In genomic region chr4:175034007-175034406, GRCh38 we compare ENCODE assay signal across 35 cellular contexts.
"Had no signal": no experiment of that assay in that cellular context is flagged by ENCODE, and none has a peak within 500 bp of the region (broad histone marks: within the 10 kb centered on the region; RNA-seq: fewer than 3 reads in every experiment).

No MANE protein-coding gene starts in this region.

- H3K4me2 ChIP-seq: SK-N-SH had no signal

- H3K36me3 Mint-ChIP-seq: activated CD8-positive, alpha-beta memory T cell treated with anti-CD3 and anti-CD28 coated beads, Interleukin-2, amount 10 ng/mL, durations not matched to agents 7 days and 5 days; activated naive CD4-positive, alpha-beta T cell treated with anti-CD3 and anti-CD28 coated beads, Interleukin-2, amount 10 ng/mL, durations not matched to agents 7 days and 5 days; activated naive CD8-positive, alpha-beta T cell; T-cell had no signal

- H3K9me3 ChIP-seq: MG63, SJSA1, SK-N-SH had no signal

- H3K9ac ChIP-seq: SK-N-SH had no signal

- DNase-seq: activated CD4-positive, alpha-beta memory T cell treated with anti-CD3 and anti-CD28 coated beads, Interleukin-2, amount 10 ng/mL, durations not matched to agents 7 days and 5 days; activated CD4-positive, alpha-beta T cell treated with anti-CD3 and anti-CD28 coated beads for 1 hour; activated CD4-positive, alpha-beta T cell treated with anti-CD3 and anti-CD28 coated beads for 48 hours; activated CD4-positive, CD25-positive, alpha-beta regulatory T cell; activated CD8-positive, alpha-beta memory T cell treated with anti-CD3 and anti-CD28 coated beads for 24 hours; activated CD8-positive, alpha-beta memory T cell treated with anti-CD3 and anti-CD28 coated beads, Interleukin-2, amount 10 ng/mL, durations not matched to agents 7 days and 5 days; activated CD8-positive, alpha-beta memory T cell treated with anti-CD3 and anti-CD28 coated beads, Interleukin-2, amount 50 U/mL, for 48 hours; activated effector memory CD4-positive, alpha-beta T cell treated with Interleukin-2 at 50 U/mL for 16 hours; activated naive CD4-positive, alpha-beta T cell treated with anti-CD3 and anti-CD28 coated beads, Interleukin-2, amount 10 ng/mL, durations not matched to agents 7 days and 5 days; activated naive CD8-positive, alpha-beta T cell treated with anti-CD3 and anti-CD28 coated beads, Interleukin-2, amount 50 U/mL, for 24 hours; activated T-cell treated with anti-CD3 and anti-CD28 coated beads, Interleukin-2, amount 50 U/mL, for 48 hours; anterior cingulate cortex; brain microvascular endothelial cell; Kasumi-1; KBM-7; MG63; NCI-H1048; NCI-H1436 treated with DMSO at 0.1 percent for 48 hours; NCI-H187 treated with DMSO at 0.1 percent for 48 hours; NCI-H2081; NCI-H2171 treated with DMSO at 0.1 percent for 48 hours; NCI-H226; NCI-H446 treated with DMSO at 0.1 percent for 48 hours; NCI-H524; PC-3; Peyer's patch; RPMI8226; SHP77 treated with DMSO at 0.1 percent for 48 hours; SK-N-SH; T-cell; T-helper 17 cell had no signal

- H3K4me1 ChIP-seq: Peyer's patch had no signal

- H3K36me3 ChIP-seq: brain microvascular endothelial cell, cardiac muscle cell, MG63, Peyer's patch, SJSA1 had no signal

- H3K4me3 ChIP-seq: cardiac muscle cell, MG63, Peyer's patch, SJSA1 had no signal

- H3K27me3 ChIP-seq: brain microvascular endothelial cell, cardiac muscle cell, MG63, Peyer's patch, SJSA1 had no signal

- H3K4me3 Mint-ChIP-seq: activated CD4-positive, alpha-beta memory T cell treated with anti-CD3 and anti-CD28 coated beads, Interleukin-2, amount 10 ng/mL, durations not matched to agents 7 days and 5 days; activated CD8-positive, alpha-beta memory T cell treated with anti-CD3 and anti-CD28 coated beads, Interleukin-2, amount 10 ng/mL, durations not matched to agents 7 days and 5 days; activated naive CD4-positive, alpha-beta T cell treated with anti-CD3 and anti-CD28 coated beads, Interleukin-2, amount 10 ng/mL, durations not matched to agents 7 days and 5 days; activated naive CD8-positive, alpha-beta T cell; activated naive CD8-positive, alpha-beta T cell treated with anti-CD3 and anti-CD28 coated beads, Interleukin-2, amount 50 U/mL, for 24 hours; T-cell; T-helper 17 cell had no signal

- H3K9me2 ChIP-seq: SK-N-SH had no signal

- H3K27ac ChIP-seq: brain microvascular endothelial cell, cardiac muscle cell, Peyer's patch, SJSA1, VCaP had no signal

- H3K27me3 Mint-ChIP-seq: activated CD4-positive, alpha-beta memory T cell treated with anti-CD3 and anti-CD28 coated beads, Interleukin-2, amount 10 ng/mL, durations not matched to agents 7 days and 5 days; activated CD8-positive, alpha-beta memory T cell treated with anti-CD3 and anti-CD28 coated beads, Interleukin-2, amount 10 ng/mL, durations not matched to agents 7 days and 5 days; activated naive CD4-positive, alpha-beta T cell treated with anti-CD3 and anti-CD28 coated beads, Interleukin-2, amount 10 ng/mL, durations not matched to agents 7 days and 5 days; activated naive CD8-positive, alpha-beta T cell; activated naive CD8-positive, alpha-beta T cell treated with anti-CD3 and anti-CD28 coated beads, Interleukin-2, amount 50 U/mL, for 24 hours; T-cell; T-helper 17 cell had no signal

- H3K4me1 Mint-ChIP-seq: activated CD4-positive, alpha-beta memory T cell treated with anti-CD3 and anti-CD28 coated beads, Interleukin-2, amount 10 ng/mL, durations not matched to agents 7 days and 5 days; activated CD8-positive, alpha-beta memory T cell treated with anti-CD3 and anti-CD28 coated beads, Interleukin-2, amount 10 ng/mL, durations not matched to agents 7 days and 5 days; activated naive CD4-positive, alpha-beta T cell treated with anti-CD3 and anti-CD28 coated beads, Interleukin-2, amount 10 ng/mL, durations not matched to agents 7 days and 5 days; activated naive CD8-positive, alpha-beta T cell treated with anti-CD3 and anti-CD28 coated beads, Interleukin-2, amount 50 U/mL, for 24 hours; T-cell; T-helper 17 cell had no signal

- H3K27ac Mint-ChIP-seq: activated CD4-positive, alpha-beta memory T cell treated with anti-CD3 and anti-CD28 coated beads, Interleukin-2, amount 10 ng/mL, durations not matched to agents 7 days and 5 days; activated CD8-positive, alpha-beta memory T cell treated with anti-CD3 and anti-CD28 coated beads, Interleukin-2, amount 10 ng/mL, durations not matched to agents 7 days and 5 days; activated naive CD4-positive, alpha-beta T cell treated with anti-CD3 and anti-CD28 coated beads, Interleukin-2, amount 10 ng/mL, durations not matched to agents 7 days and 5 days; activated naive CD8-positive, alpha-beta T cell; activated naive CD8-positive, alpha-beta T cell treated with anti-CD3 and anti-CD28 coated beads, Interleukin-2, amount 50 U/mL, for 24 hours; T-cell; T-helper 17 cell had no signal

- ATAC-seq: activated CD8-positive, alpha-beta memory T cell treated with anti-CD3 and anti-CD28 coated beads, Interleukin-2, amount 10 ng/mL, durations not matched to agents 7 days and 5 days; activated naive CD8-positive, alpha-beta T cell treated with anti-CD3 and anti-CD28 coated beads, Interleukin-2, amount 50 U/mL, for 24 hours; PC-3; T-cell; T-helper 17 cell had no signal
